1 cellular context compared by ENCODE assay signal in the genomic region with DNA sequence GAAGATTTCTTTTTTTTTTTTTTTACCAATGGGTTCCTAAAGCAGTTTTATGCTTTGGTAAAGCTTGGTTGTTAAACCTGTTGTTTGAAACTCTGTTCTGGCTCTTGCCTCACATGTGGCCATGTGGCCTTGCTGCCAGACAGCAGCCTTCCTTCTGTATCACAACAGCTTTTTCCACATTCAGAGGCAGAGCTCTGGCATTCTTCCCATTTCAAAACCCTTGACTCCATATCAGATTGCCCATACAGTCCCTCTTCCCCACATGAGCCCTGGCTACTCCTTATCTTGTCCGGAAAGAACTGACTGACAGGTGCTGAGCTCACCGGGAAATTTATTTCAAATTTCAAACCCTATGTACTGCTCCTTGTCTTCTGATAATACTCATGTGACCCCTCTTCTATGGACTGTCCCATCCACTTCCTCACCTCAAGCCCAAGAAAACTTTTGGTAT.
TF ChIP-seq lines count a peak whose summit lies in the region.

No MANE protein-coding gene starts in this region.

TF ChIP-seq in K562, 482 proteins besides CTCF, POLR2A, EP300 and RAD21 (continued from another document and continues in another):
- TF ChIP-seq RREB1 (CRISPR knock-in tag; IDR thresholded peaks at IDR 0.05) (no peak), FOXA3 (CRISPR knock-in tag; conservative IDR thresholded peaks at IDR 0.05 in 1 of 2, IDR thresholded peaks at IDR 0.05 in 1 of 2) (no peak), GABPB1 (CRISPR knock-in tag; IDR thresholded peaks at IDR 0.05) (no peak), ADNP (tag; IDR thresholded peaks at IDR 0.05) (peak; percentile 59), KDM4B (IDR thresholded peaks at IDR 0.05; ENCODE audit: borderline replicate concordance in 2 of 2, low read depth in 1 of 2) (no peak), ZBTB26 (CRISPR knock-in tag; IDR thresholded peaks at IDR 0.05) (no peak), LCOR (CRISPR knock-in tag; IDR thresholded peaks at IDR 0.05) (no peak), CC2D1A (IDR thresholded peaks at IDR 0.05) (peak; percentile 80), POLR2AphosphoS5 (IDR thresholded peaks at IDR 0.05; ENCODE audit: control insufficient read depth, insufficient read depth, low read depth, low read length) (peak; percentile 86), HIVEP1 (CRISPR knock-in tag; IDR thresholded peaks at IDR 0.05) (no peak), GTF2A2 (tag; IDR thresholded peaks at IDR 0.05) (no peak), ETV6 (IDR thresholded peaks at IDR 0.05; ENCODE audit: borderline replicate concordance in 1 of 2, low read depth in 2 of 2, low read length in 1 of 2) (no peak), ETV6 (CRISPR knock-in tag; IDR thresholded peaks at IDR 0.05; ENCODE audit: borderline replicate concordance) (no peak), PHB (CRISPR knock-in tag; IDR thresholded peaks at IDR 0.05) (no peak), BCL6 (CRISPR knock-in tag; IDR thresholded peaks at IDR 0.05) (no peak; the same call in 1 of the 2 replicates), PYGO2 (tag; IDR thresholded peaks at IDR 0.05) (peak; percentile 69; the same call in 1 of the 2 replicates), SREBF1 (IDR thresholded peaks at IDR 0.05; ENCODE audit: borderline replicate concordance, low read depth, low read length) (no peak), ZMIZ1 (IDR thresholded peaks at IDR 0.05; ENCODE audit: low read depth in 2 of 2, low read length in 2 of 2) (no peak), POU5F1 (IDR thresholded peaks at IDR 0.05; ENCODE audit: borderline replicate concordance, low read depth, low read length, partially characterized antibody) (no peak), SP2 (IDR thresholded peaks at IDR 0.05; ENCODE audit: extremely low read depth, low read depth, low read length, poor library complexity, severe bottlenecking) (no peak), ZNF444 (CRISPR knock-in tag; IDR thresholded peaks at IDR 0.05) (0 out of 2 replicates have a peak, but pooled peaks have one; percentile 42)
- TF ChIP-seq, protein P1, sequence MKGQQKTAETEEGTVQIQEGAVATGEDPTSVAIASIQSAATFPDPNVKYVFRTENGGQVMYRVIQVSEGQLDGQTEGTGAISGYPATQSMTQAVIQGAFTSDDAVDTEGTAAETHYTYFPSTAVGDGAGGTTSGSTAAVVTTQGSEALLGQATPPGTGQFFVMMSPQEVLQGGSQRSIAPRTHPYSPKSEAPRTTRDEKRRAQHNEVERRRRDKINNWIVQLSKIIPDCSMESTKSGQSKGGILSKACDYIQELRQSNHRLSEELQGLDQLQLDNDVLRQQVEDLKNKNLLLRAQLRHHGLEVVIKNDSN (CRISPR knock-in tag; IDR thresholded peaks at IDR 0.05): no peak
- TF ChIP-seq, protein P2, sequence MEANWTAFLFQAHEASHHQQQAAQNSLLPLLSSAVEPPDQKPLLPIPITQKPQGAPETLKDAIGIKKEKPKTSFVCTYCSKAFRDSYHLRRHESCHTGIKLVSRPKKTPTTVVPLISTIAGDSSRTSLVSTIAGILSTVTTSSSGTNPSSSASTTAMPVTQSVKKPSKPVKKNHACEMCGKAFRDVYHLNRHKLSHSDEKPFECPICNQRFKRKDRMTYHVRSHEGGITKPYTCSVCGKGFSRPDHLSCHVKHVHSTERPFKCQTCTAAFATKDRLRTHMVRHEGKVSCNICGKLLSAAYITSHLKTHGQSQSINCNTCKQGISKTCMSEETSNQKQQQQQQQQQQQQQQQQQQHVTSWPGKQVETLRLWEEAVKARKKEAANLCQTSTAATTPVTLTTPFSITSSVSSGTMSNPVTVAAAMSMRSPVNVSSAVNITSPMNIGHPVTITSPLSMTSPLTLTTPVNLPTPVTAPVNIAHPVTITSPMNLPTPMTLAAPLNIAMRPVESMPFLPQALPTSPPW (CRISPR knock-in tag; IDR thresholded peaks at IDR 0.05): peak; percentile 55; the same call in 1 of the 2 replicates
- TF ChIP-seq, protein P3, sequence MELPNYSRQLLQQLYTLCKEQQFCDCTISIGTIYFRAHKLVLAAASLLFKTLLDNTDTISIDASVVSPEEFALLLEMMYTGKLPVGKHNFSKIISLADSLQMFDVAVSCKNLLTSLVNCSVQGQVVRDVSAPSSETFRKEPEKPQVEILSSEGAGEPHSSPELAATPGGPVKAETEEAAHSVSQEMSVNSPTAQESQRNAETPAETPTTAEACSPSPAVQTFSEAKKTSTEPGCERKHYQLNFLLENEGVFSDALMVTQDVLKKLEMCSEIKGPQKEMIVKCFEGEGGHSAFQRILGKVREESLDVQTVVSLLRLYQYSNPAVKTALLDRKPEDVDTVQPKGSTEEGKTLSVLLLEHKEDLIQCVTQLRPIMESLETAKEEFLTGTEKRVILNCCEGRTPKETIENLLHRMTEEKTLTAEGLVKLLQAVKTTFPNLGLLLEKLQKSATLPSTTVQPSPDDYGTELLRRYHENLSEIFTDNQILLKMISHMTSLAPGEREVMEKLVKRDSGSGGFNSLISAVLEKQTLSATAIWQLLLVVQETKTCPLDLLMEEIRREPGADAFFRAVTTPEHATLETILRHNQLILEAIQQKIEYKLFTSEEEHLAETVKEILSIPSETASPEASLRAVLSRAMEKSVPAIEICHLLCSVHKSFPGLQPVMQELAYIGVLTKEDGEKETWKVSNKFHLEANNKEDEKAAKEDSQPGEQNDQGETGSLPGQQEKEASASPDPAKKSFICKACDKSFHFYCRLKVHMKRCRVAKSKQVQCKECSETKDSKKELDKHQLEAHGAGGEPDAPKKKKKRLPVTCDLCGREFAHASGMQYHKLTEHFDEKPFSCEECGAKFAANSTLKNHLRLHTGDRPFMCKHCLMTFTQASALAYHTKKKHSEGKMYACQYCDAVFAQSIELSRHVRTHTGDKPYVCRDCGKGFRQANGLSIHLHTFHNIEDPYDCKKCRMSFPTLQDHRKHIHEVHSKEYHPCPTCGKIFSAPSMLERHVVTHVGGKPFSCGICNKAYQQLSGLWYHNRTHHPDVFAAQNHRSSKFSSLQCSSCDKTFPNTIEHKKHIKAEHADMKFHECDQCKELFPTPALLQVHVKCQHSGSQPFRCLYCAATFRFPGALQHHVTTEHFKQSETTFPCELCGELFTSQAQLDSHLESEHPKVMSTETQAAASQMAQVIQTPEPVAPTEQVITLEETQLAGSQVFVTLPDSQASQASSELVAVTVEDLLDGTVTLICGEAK (IDR thresholded peaks at IDR 0.05): 0 out of 2 replicates have a peak, but pooled peaks have one; percentile 49
- TF ChIP-seq, protein P3 (CRISPR knock-in tag; IDR thresholded peaks at IDR 0.05): no peak
- TF ChIP-seq, protein P4, sequence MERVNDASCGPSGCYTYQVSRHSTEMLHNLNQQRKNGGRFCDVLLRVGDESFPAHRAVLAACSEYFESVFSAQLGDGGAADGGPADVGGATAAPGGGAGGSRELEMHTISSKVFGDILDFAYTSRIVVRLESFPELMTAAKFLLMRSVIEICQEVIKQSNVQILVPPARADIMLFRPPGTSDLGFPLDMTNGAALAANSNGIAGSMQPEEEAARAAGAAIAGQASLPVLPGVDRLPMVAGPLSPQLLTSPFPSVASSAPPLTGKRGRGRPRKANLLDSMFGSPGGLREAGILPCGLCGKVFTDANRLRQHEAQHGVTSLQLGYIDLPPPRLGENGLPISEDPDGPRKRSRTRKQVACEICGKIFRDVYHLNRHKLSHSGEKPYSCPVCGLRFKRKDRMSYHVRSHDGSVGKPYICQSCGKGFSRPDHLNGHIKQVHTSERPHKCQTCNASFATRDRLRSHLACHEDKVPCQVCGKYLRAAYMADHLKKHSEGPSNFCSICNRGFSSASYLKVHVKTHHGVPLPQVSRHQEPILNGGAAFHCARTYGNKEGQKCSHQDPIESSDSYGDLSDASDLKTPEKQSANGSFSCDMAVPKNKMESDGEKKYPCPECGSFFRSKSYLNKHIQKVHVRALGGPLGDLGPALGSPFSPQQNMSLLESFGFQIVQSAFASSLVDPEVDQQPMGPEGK (CRISPR knock-in tag; IDR thresholded peaks at IDR 0.05; ENCODE audit: borderline replicate concordance): no peak
